ENCODE assay signal across 22 cellular contexts in the genomic region with DNA sequence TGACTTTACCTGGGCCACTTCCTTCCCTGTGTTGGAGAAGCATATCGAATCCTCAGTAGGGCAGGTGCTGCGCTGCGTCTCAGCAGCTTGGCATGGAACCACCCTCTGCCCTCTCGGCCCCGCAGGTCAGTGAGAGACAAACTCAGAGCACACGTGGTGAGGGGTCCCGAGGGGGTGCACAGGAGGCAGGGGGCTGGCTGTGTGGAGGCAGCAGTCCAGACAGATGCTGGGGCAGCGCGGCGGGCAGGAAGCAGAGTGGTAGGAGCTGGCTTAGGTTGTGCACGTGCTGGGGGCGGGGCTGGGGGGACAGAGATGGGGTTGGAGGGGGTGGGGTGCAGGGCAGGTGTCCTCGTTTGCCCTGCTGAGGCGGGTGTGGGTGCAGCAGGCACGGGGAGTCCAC. TPM values are rescaled to one million over a fixed set of nuclear protein-coding genes. Genes with fewer than 3 reads are reported as not detected.
DNase-seq lines count a peak whose midpoint lies in the region; ATAC-seq, FAIRE-seq and TF ChIP-seq lines count a peak whose summit lies in the region.
"Had no signal": no experiment of that assay in that cellular context is flagged by ENCODE, and none has a peak within 500 bp of the region (broad histone marks: within the 10 kb centered on the region; RNA-seq: fewer than 3 reads in every experiment).

No MANE protein-coding gene starts in this region.

- H3K79me2 ChIP-seq in osteoblast (ENCODE audit: insufficient read depth, low read length): no peaks in the 10 kb centered on the region

- H3K27me3 ChIP-seq in osteoblast (ENCODE audit: insufficient read depth, low read length): no peaks in the 10 kb centered on the region
- H3K27me3 ChIP-seq: SJSA1 had no signal

- H3K27me3 Mint-ChIP-seq in effector memory CD8-positive, alpha-beta T cell: no peaks in the 10 kb centered on the region
- H3K27me3 Mint-ChIP-seq: CD4-positive, CD25-positive, alpha-beta regulatory T cell had no signal

- H3K36me3 ChIP-seq in osteoblast (ENCODE audit: insufficient read depth, low read length): peaks cover 27% of the 10 kb centered on the region

- H3K27ac ChIP-seq in osteoblast (ENCODE audit: low read depth, low read length): no peak overlapping the region
- H3K27ac ChIP-seq: HL-60, SJSA1 had no signal

- no peaks in the 10 kb centered on the region for H4K20me1 ChIP-seq in osteoblast (ENCODE audit: insufficient read depth, low read length)

- H3K4me2 ChIP-seq in osteoblast (ENCODE audit: insufficient read depth, low read length): no peak overlapping the region

- H3K4me1 Mint-ChIP-seq in effector memory CD8-positive, alpha-beta T cell (ENCODE audit: low read depth in 2 of 2): peaks cover 6% of the 10 kb centered on the region in 2 donors

- ATAC-seq in effector memory CD8-positive, alpha-beta T cell (replicated peaks): no peak

- H2AFZ ChIP-seq in osteoblast (ENCODE audit: low read length): no peak overlapping the region

- no peaks in the 10 kb centered on the region for H3K4me1 ChIP-seq in osteoblast (ENCODE audit: insufficient read depth, low read length)
- H3K4me1 ChIP-seq: SJSA1 had no signal

- TF ChIP-seq CTCF in osteoblast (IDR thresholded peaks at IDR 0.05; ENCODE audit: extremely low read depth, low read depth, low read length) (no peak), D721Med (IDR thresholded peaks at IDR 0.05; ENCODE audit: insufficient read depth, missing control alignments) (no peak)

- H3K9me3 Mint-ChIP-seq in effector memory CD8-positive, alpha-beta T cell: no peaks in the 10 kb centered on the region
- H3K9me3 Mint-ChIP-seq: CD4-positive, CD25-positive, alpha-beta regulatory T cell had no signal

- peaks cover 46% of the 10 kb centered on the region for H3K36me3 Mint-ChIP-seq in effector memory CD8-positive, alpha-beta T cell (ENCODE audit: insufficient read depth)

- DNase-seq in activated effector memory CD4-positive, alpha-beta T cell treated with anti-CD3 and anti-CD28 coated beads, Interleukin-2, amount 50 U/mL, for 16 hours: peak; percentile 46
- no peak for DNase-seq in activated effector memory CD4-positive, alpha-beta T cell treated with Interleukin-2 at 50 U/mL for 16 hours
- no peak for DNase-seq in effector memory CD8-positive, alpha-beta T cell
- DNase-seq in osteoblast (ENCODE audit: insufficient read length, low spot score, missing footprints): peak; percentile 49
- DNase-seq in HT-29 (ENCODE audit: low spot score): no peak
- DNase-seq in NCI-H345 treated with DMSO at 0.1 percent for 48 hours (lab: John Stamatoyannopoulos, UW; ENCODE audit: unreplicated experiment): no peak
- no peak for DNase-seq in D721Med (ENCODE audit: insufficient read length, low spot score)
- DNase-seq: CD4-positive, CD25-positive, alpha-beta regulatory T cell; Karpas-422; NCI-H1092; NCI-H1417 treated with DMSO at 0.1 percent for 48 hours; NCI-H1694 treated with DMSO at 0.1 percent for 48 hours; NCI-H2081; NCI-H2227 treated with DMSO at 0.1 percent for 48 hours; NCI-H510A; NCI-H69; Right ventricle myocardium superior; RPMI8226 had no signal

- no peak overlapping the region for H3K4me3 ChIP-seq in osteoblast (ENCODE audit: insufficient read depth, low read length)
- H3K4me3 ChIP-seq: SJSA1 had no signal

- H3K9me3 ChIP-seq in osteoblast (ENCODE audit: low read depth, low read length): no peaks in the 10 kb centered on the region
- H3K9me3 ChIP-seq: SJSA1 had no signal

- peak overlapping the region; percentile 52 to 90 for H3K27ac Mint-ChIP-seq in effector memory CD8-positive, alpha-beta T cell
- H3K27ac Mint-ChIP-seq: CD4-positive, CD25-positive, alpha-beta regulatory T cell had no signal

- no peak overlapping the region for H3K4me3 Mint-ChIP-seq in effector memory CD8-positive, alpha-beta T cell
- H3K4me3 Mint-ChIP-seq: CD4-positive, CD25-positive, alpha-beta regulatory T cell had no signal

- no peak for FAIRE-seq in D721Med (lab: Jason Lieb, UNC)
- FAIRE-seq: H54 had no signal

RNA-seq across cellular contexts. Expression of a gene that starts 33.1 kb away (rescaled TPM):
- 48.9 and 50.7 TPM in 2 replicates for total RNA-seq in osteoblast
- total RNA-seq in HT-29 (2014; rRNA removed; shearing (Covaris generic)): 34.3 and 39.5 TPM in 2 replicates

RNA-seq across cellular contexts. Expression of a gene that starts 35.1 kb away (rescaled TPM):
- 8.5 and 15.6 TPM in 2 replicates for total RNA-seq in osteoblast
- total RNA-seq in HT-29 (2014; rRNA removed; shearing (Covaris generic)): 1.8 and 2.0 TPM in 2 replicates
- total RNA-seq: A172 had no signal

Comparison
In these comparisons a context has a peak if more than half of its experiments do, and no peak if none do; other contexts are left out.
1. DNase-seq: peak in activated effector memory CD4-positive, alpha-beta T cell treated with anti-CD3 and anti-CD28 coated beads, Interleukin-2, amount 50 U/mL, for 16 hours (single experiment) and osteoblast (single experiment); none in activated effector memory CD4-positive, alpha-beta T cell treated with Interleukin-2 at 50 U/mL for 16 hours (single experiment), effector memory CD8-positive, alpha-beta T cell (0 of 3), HT-29 (single experiment), NCI-H345 treated with DMSO at 0.1 percent for 48 hours (single experiment) and D721Med (single experiment).